ENCODE assay signal across 8 cellular contexts in genomic region chr7:111090834-111091233, GRCh38. TPM values are rescaled to one million over a fixed set of nuclear protein-coding genes. Genes with fewer than 3 reads are reported as not detected.
DNase-seq lines count a peak whose midpoint lies in the region; ATAC-seq and FAIRE-seq lines count a peak whose summit lies in the region.

Gene LRRN3, plus strand, starts transcription at chr7:111091127. Its CDS starts 31,646 bp downstream, at chr7:111122773.

- H3K4me1 Mint-ChIP-seq in activated T-cell treated with anti-CD3 and anti-CD28 coated beads, Interleukin-2, amount 50 U/mL, for 4 hours (ENCODE audit: low read depth), result peaks cover 71% of the 10 kb centered on the region

- FAIRE-seq in frontal cortex (lab: Jason Lieb, UNC), result no peak

- peaks cover 6% of the 10 kb centered on the region for H3K36me3 Mint-ChIP-seq in activated T-cell treated with anti-CD3 and anti-CD28 coated beads, Interleukin-2, amount 50 U/mL, for 4 hours (ENCODE audit: insufficient read depth)

- no peaks in the 10 kb centered on the region for H3K27me3 Mint-ChIP-seq in activated T-cell treated with anti-CD3 and anti-CD28 coated beads, Interleukin-2, amount 50 U/mL, for 4 hours (ENCODE audit: low read depth)

- peak within 1 kb of the TSS; percentile 87 for H3K4me3 Mint-ChIP-seq in activated T-cell treated with anti-CD3 and anti-CD28 coated beads, Interleukin-2, amount 50 U/mL, for 4 hours

- peak; percentile 64 to 77 for ATAC-seq in activated T-cell treated with anti-CD3 and anti-CD28 coated beads, Interleukin-2, amount 50 U/mL, for 4 hours
- ATAC-seq in HG03378 (IDR thresholded peaks at IDR 0.05; ENCODE audit: unreplicated experiment) (no peak), HG03196 (IDR thresholded peaks at IDR 0.05; ENCODE audit: unreplicated experiment) (no peak)

- H3K9me3 Mint-ChIP-seq in activated T-cell treated with anti-CD3 and anti-CD28 coated beads, Interleukin-2, amount 50 U/mL, for 4 hours, result no peaks in the 10 kb centered on the region

- peak; percentile 61 for DNase-seq in AG08395 (ENCODE audit: low spot score)
- DNase-seq in NCI-H2081 (lab: John Stamatoyannopoulos, UW), result peak; percentile 80 to 93
- DNase-seq in activated T-cell treated with anti-CD3 and anti-CD28 coated beads, Interleukin-2, amount 50 U/mL, for 4 hours, result peak; percentile 30
- peak in 1 of 2 donors; percentile 15 for DNase-seq in frontal cortex (ENCODE audit: low spot score in 2 of 2)
- DNase-seq in pons (ENCODE audit: low spot score), result peak; percentile 88
- DNase-seq in HCEC 1CT, result no peak

RNA-seq across cellular contexts. Expression of gene LRRN3, which starts in this region (rescaled TPM):
- 10 to 100 TPM; 35.7 to 54.0 (median 39.2) TPM for total RNA-seq in activated T-cell treated with anti-CD3 and anti-CD28 coated beads, Interleukin-2, amount 50 U/mL, for 4 hours
- total RNA-seq in frontal cortex, result 153 TPM

Comparison
In these comparisons a context has a peak if more than half of its experiments do, and no peak if none do; other contexts are left out.
1. ATAC-seq: peak in activated T-cell treated with anti-CD3 and anti-CD28 coated beads, Interleukin-2, amount 50 U/mL, for 4 hours (2 of 2); none in HG03378 (single experiment) and HG03196 (single experiment).